Comparison of ENCODE assay signal across 23 cellular contexts in genomic region chr17:27106347-27106981, GRCh38.
"Had no signal": no experiment of that assay in that cellular context is flagged by ENCODE, and none has a peak within 500 bp of the region (broad histone marks: within the 10 kb centered on the region; RNA-seq: fewer than 3 reads in every experiment).

No MANE protein-coding gene starts in this region.

- H3K27me3 Mint-ChIP-seq: progenitor cell of endocrine pancreas had no signal

- DNase-seq: colonic mucosa; effector CD8-positive, alpha-beta T cell; endodermal cell; hypothalamus; immature natural killer cell; natural killer cell; occipital lobe; pancreas; right lobe of liver; small intestine; stimulated activated CD4-positive, alpha-beta T cell treated with anti-CD3 and anti-CD28 coated beads, Interleukin-15, amount 100 ng/mL, for 24 hours; stimulated activated CD4-positive, alpha-beta T cell treated with anti-CD3 and anti-CD28 coated beads, Interleukin-2, amount 100 ng/mL, for 48 hours; stimulated activated naive B cell treated with anti-CD40 and anti-IgM and Interleukin-4, amounts not matched to agents 10 μg/mL and 1 μg/mL and 100 μg/mL, for 72 hours; upper lobe of left lung had no signal

- ATAC-seq: left lobe of liver; natural killer cell; pancreas; right lobe of liver; stimulated activated naive B cell treated with anti-CD40 and anti-IgM and Interleukin-4, amounts not matched to agents 10 μg/mL and 1 μg/mL and 100 μg/mL, for 72 hours had no signal

- H3K27me3 ChIP-seq: colonic mucosa, right lobe of liver, tibial nerve, upper lobe of left lung had no signal

- H3K4me1 ChIP-seq: colonic mucosa, pancreas, right lobe of liver, tibial nerve, upper lobe of left lung had no signal

- H3K4me3 ChIP-seq: colonic mucosa, lung, pancreas, right lobe of liver, thoracic aorta, tibial nerve, upper lobe of left lung had no signal

- H3K27ac Mint-ChIP-seq: dendritic cell treated with granulocyte-macrophage colony-stimulating factor and Interleukin-4, amounts not matched to agents 40 ng/mL and 50 ng/mL, for 4 days; endodermal cell; immature natural killer cell; memory B cell; natural killer cell; progenitor cell of endocrine pancreas; stimulated activated naive B cell treated with anti-CD40 and anti-IgM and Interleukin-4, amounts not matched to agents 10 μg/mL and 1 μg/mL and 100 μg/mL, for 72 hours; stimulated activated naive CD8-positive, alpha-beta T cell treated with anti-CD3 and anti-CD28 coated beads, Interleukin-15, Interleukin-2, amounts not matched to agents 100 ng/mL and 50 ng/mL, for 24 hours had no signal

- H3K9me3 Mint-ChIP-seq: dendritic cell treated with granulocyte-macrophage colony-stimulating factor and Interleukin-4, amounts not matched to agents 40 ng/mL and 50 ng/mL, for 4 days; stimulated activated naive B cell treated with anti-CD40 and anti-IgM and Interleukin-4, amounts not matched to agents 10 μg/mL and 1 μg/mL and 100 μg/mL, for 72 hours; stimulated activated naive CD8-positive, alpha-beta T cell treated with anti-CD3 and anti-CD28 coated beads, Interleukin-15, Interleukin-2, amounts not matched to agents 100 ng/mL and 50 ng/mL, for 24 hours had no signal

- H3K9me3 ChIP-seq: colonic mucosa, pancreas, right lobe of liver, thoracic aorta, tibial nerve, upper lobe of left lung had no signal

- H3K36me3 ChIP-seq: colonic mucosa, pancreas, right lobe of liver, thoracic aorta, tibial nerve, upper lobe of left lung had no signal

- H3K4me3 Mint-ChIP-seq: dendritic cell treated with granulocyte-macrophage colony-stimulating factor and Interleukin-4, amounts not matched to agents 40 ng/mL and 50 ng/mL, for 4 days; endodermal cell; immature natural killer cell; memory B cell; natural killer cell; stimulated activated naive B cell treated with anti-CD40 and anti-IgM and Interleukin-4, amounts not matched to agents 10 μg/mL and 1 μg/mL and 100 μg/mL, for 72 hours; stimulated activated naive CD8-positive, alpha-beta T cell treated with anti-CD3 and anti-CD28 coated beads, Interleukin-15, Interleukin-2, amounts not matched to agents 100 ng/mL and 50 ng/mL, for 24 hours had no signal

- H3K36me3 Mint-ChIP-seq: immature natural killer cell; memory B cell; natural killer cell; stimulated activated naive B cell treated with anti-CD40 and anti-IgM and Interleukin-4, amounts not matched to agents 10 μg/mL and 1 μg/mL and 100 μg/mL, for 72 hours had no signal

- FAIRE-seq: keratinocyte had no signal

- H3K4me1 Mint-ChIP-seq: endodermal cell; immature natural killer cell; natural killer cell; stimulated activated naive B cell treated with anti-CD40 and anti-IgM and Interleukin-4, amounts not matched to agents 10 μg/mL and 1 μg/mL and 100 μg/mL, for 72 hours had no signal

- H3K27ac ChIP-seq: colonic mucosa, pancreas, right lobe of liver, thoracic aorta, tibial nerve, upper lobe of left lung had no signal
